In genomic region chr3:133573054-133573628, GRCh38 we compare ENCODE assay signal across 8 cellular contexts. TPM values are rescaled to one million over a fixed set of nuclear protein-coding genes. Genes with fewer than 3 reads are reported as not detected.
DNase-seq lines count a peak whose midpoint lies in the region; ATAC-seq lines count a peak whose summit lies in the region.

No MANE protein-coding gene starts in this region.

- H2AK5ac ChIP-seq in mesendoderm (ENCODE audit: low read length): no peak overlapping the region

- no peaks in the 10 kb centered on the region for H3K9me3 ChIP-seq in effector memory CD4-positive, alpha-beta T cell (ENCODE audit: control insufficient read depth, low read length)

- no peak overlapping the region for H3K23ac ChIP-seq in mesendoderm (ENCODE audit: low read length)

- H3K27me3 ChIP-seq in effector memory CD4-positive, alpha-beta T cell (replicated peaks; ENCODE audit: control insufficient read depth, insufficient read depth, low read length, poor library complexity, severe bottlenecking): no peaks in the 10 kb centered on the region
- H3K27me3 ChIP-seq in mesendoderm (ENCODE audit: insufficient read depth, low read length, poor library complexity): no peaks in the 10 kb centered on the region

- H4K8ac ChIP-seq in mesendoderm (ENCODE audit: low read depth, low read length): no peak overlapping the region

- WGBS in mesendoderm (ENCODE audit: extremely low coverage, insufficient coverage, low lambda C conversion rate): no CpG with 5 or more reads among the region's 33 CpGs

- no peak overlapping the region for H2BK120ac ChIP-seq in mesendoderm (ENCODE audit: low read depth, low read length)

- DNase-seq in AG08396 (ENCODE audit: low spot score) (peak; percentile 93), mesendoderm (peak; percentile 100), DMS53 treated with DMSO at 0.1 percent for 48 hours (lab: John Stamatoyannopoulos, UW; ENCODE audit: unreplicated experiment) (no peak)
- peak; percentile 100 for DNase-seq in activated CD4-positive, alpha-beta T cell treated with anti-CD3 and anti-CD28 coated beads, Interleukin-2, amount 50 U/mL, for 1 hour
- peak; percentile 100 for DNase-seq in effector memory CD4-positive, alpha-beta T cell
- peak; percentile 100 for DNase-seq in stimulated activated CD8-positive, alpha-beta memory T cell treated with anti-CD3 and anti-CD28 coated beads, Interleukin-2, amount 100 ng/mL, for 1 hour (ENCODE audit: low read depth in 2 of 2)

- H3K9ac ChIP-seq in mesendoderm (ENCODE audit: low read length): peak overlapping the region; percentile 18

- no peak overlapping the region for H3K4me2 ChIP-seq in mesendoderm (ENCODE audit: low read length)

- H3K79me2 ChIP-seq in mesendoderm (ENCODE audit: control insufficient read depth, insufficient read depth, low read length): peaks cover 32% of the 10 kb centered on the region

- H3K56ac ChIP-seq in mesendoderm (ENCODE audit: low read length): peak overlapping the region; percentile 51

- peak overlapping the region; percentile 91 for H3K27ac ChIP-seq in effector memory CD4-positive, alpha-beta T cell (ENCODE audit: insufficient read depth, low read length, poor library complexity, severe bottlenecking)
- peak overlapping the region; percentile 99 for H3K27ac ChIP-seq in mesendoderm (ENCODE audit: low read depth, low read length)

- H2BK5ac ChIP-seq in mesendoderm (ENCODE audit: low read length): no peak overlapping the region

- H3K36me3 ChIP-seq in effector memory CD4-positive, alpha-beta T cell (ENCODE audit: control insufficient read depth, insufficient read depth, low read length): peaks cover 7% of the 10 kb centered on the region
- no peaks in the 10 kb centered on the region for H3K36me3 ChIP-seq in mesendoderm (ENCODE audit: control insufficient read depth, insufficient read depth, low read length)

- ATAC-seq in GM19328 (IDR thresholded peaks at IDR 0.05; ENCODE audit: unreplicated experiment): peak; percentile 75
- ATAC-seq in HG03521 (IDR thresholded peaks at IDR 0.05; ENCODE audit: unreplicated experiment): peak; percentile 76

- peaks cover 40% of the 10 kb centered on the region for H3K4me1 ChIP-seq in effector memory CD4-positive, alpha-beta T cell (ENCODE audit: control insufficient read depth, insufficient read depth, low read length, poor library complexity, severe bottlenecking)
- H3K4me1 ChIP-seq in mesendoderm (ENCODE audit: control insufficient read depth, low read depth, low read length): no peaks in the 10 kb centered on the region

- H3K79me1 ChIP-seq in mesendoderm (ENCODE audit: low read length): no peaks in the 10 kb centered on the region

- H3K4me3 ChIP-seq in effector memory CD4-positive, alpha-beta T cell (ENCODE audit: insufficient read depth, low read depth, low read length, poor library complexity, severe bottlenecking): peak overlapping the region; percentile 54
- no peak overlapping the region for H3K4me3 ChIP-seq in mesendoderm (ENCODE audit: low read length)

- H3K18ac ChIP-seq in mesendoderm (ENCODE audit: low read length): peak overlapping the region; percentile 77

- no peak overlapping the region for H2BK15ac ChIP-seq in mesendoderm (replicated peaks; ENCODE audit: low read depth)

- no peak overlapping the region for H3K4ac ChIP-seq in mesendoderm (ENCODE audit: low read depth, low read length)

- no peak overlapping the region for H4K5ac ChIP-seq in mesendoderm (ENCODE audit: low read length)

RNA-seq across cellular contexts. Expression of gene CDV3, which starts 0.3 kb away (rescaled TPM):
- polyA plus RNA-seq in mesendoderm (2013, experiment 1 of 2): 126 TPM
- polyA plus RNA-seq in mesendoderm (2013, experiment 2 of 2): 124 TPM
